ENCODE assay signal across 15 cellular contexts in the genomic region with DNA sequence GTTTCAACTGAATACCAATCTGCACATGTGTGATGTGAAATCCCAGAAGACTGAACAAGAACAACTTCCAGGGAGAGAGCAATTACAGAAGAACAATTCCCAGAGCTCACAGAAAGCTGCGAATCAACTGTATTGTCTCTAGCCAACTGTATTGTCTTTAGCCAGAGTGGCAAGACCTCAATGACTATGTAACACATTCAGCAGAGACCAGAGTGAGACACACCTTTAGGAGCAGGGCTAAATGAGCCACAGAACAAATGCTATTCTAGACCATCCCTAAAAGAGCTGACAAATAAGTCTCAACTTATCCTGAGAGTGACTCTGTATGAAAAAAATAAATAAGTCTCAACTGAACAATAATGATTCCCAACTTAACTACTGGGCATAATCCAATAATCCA.
"Had no signal": no experiment of that assay in that cellular context is flagged by ENCODE, and none has a peak within 500 bp of the region (broad histone marks: within the 10 kb centered on the region; RNA-seq: fewer than 3 reads in every experiment).

No MANE protein-coding gene starts in this region.

- ATAC-seq: activated CD4-positive, CD25-positive, alpha-beta regulatory T cell treated with anti-CD3 and anti-CD28 coated beads, Interleukin-2, amount 50 U/mL, for 24 hours; activated CD8-positive, alpha-beta memory T cell treated with anti-CD3 and anti-CD28 coated beads, Interleukin-2, amount 10 ng/mL, durations not matched to agents 7 days and 5 days; activated T-cell treated with anti-CD3 and anti-CD28 coated beads, Interleukin-2, amount 50 U/mL, for 4 hours; left ventricle myocardium superior; right cardiac atrium had no signal

- H3K27me3 ChIP-seq: ascending aorta, thyroid gland had no signal

- H3K9me3 Mint-ChIP-seq: T-helper 1 cell treated with Interleukin-12 subunit alpha and Interleukin-12 subunit beta and Interleukin-4 antibody, amounts not matched to agents 30 μg/mL and 1 μg/mL, for 36 hours had no signal

- H3K27ac Mint-ChIP-seq: activated CD8-positive, alpha-beta memory T cell treated with anti-CD3 and anti-CD28 coated beads, Interleukin-2, amount 10 ng/mL, durations not matched to agents 7 days and 5 days; activated naive CD8-positive, alpha-beta T cell treated with anti-CD3 and anti-CD28 coated beads, Interleukin-2, amount 10 ng/mL, durations not matched to agents 7 days and 5 days; T-helper 1 cell treated with Interleukin-12 subunit alpha and Interleukin-12 subunit beta and Interleukin-4 antibody, amounts not matched to agents 30 μg/mL and 1 μg/mL, for 36 hours had no signal

- H3K4me3 ChIP-seq: ascending aorta, thyroid gland had no signal

- H3K27me3 Mint-ChIP-seq: activated CD8-positive, alpha-beta memory T cell treated with anti-CD3 and anti-CD28 coated beads, Interleukin-2, amount 10 ng/mL, durations not matched to agents 7 days and 5 days; activated naive CD8-positive, alpha-beta T cell treated with anti-CD3 and anti-CD28 coated beads, Interleukin-2, amount 10 ng/mL, durations not matched to agents 7 days and 5 days had no signal

- H3K27ac ChIP-seq: ascending aorta, thyroid gland had no signal

- H3K36me3 ChIP-seq: ascending aorta, thyroid gland had no signal

- H3K4me3 Mint-ChIP-seq: activated CD8-positive, alpha-beta memory T cell treated with anti-CD3 and anti-CD28 coated beads, Interleukin-2, amount 10 ng/mL, durations not matched to agents 7 days and 5 days; activated naive CD8-positive, alpha-beta T cell treated with anti-CD3 and anti-CD28 coated beads, Interleukin-2, amount 10 ng/mL, durations not matched to agents 7 days and 5 days; activated T-cell treated with anti-CD3 and anti-CD28 coated beads, Interleukin-2, amount 50 U/mL, for 4 hours; T-helper 1 cell treated with Interleukin-12 subunit alpha and Interleukin-12 subunit beta and Interleukin-4 antibody, amounts not matched to agents 30 μg/mL and 1 μg/mL, for 36 hours had no signal

- FAIRE-seq: endothelial cell of umbilical vein, frontal cortex, kidney, small intestine, urothelium cell line had no signal

- H3K9me3 ChIP-seq: ascending aorta, thyroid gland had no signal

- DNase-seq: activated CD8-positive, alpha-beta memory T cell treated with anti-CD3 and anti-CD28 coated beads, Interleukin-2, amount 10 ng/mL, durations not matched to agents 7 days and 5 days; activated gamma-delta T cell treated with Interleukin-2 at 50 U/mL for 16 hours; activated naive CD8-positive, alpha-beta T cell treated with anti-CD3 and anti-CD28 coated beads, Interleukin-2, amount 10 ng/mL, durations not matched to agents 7 days and 5 days; activated T-cell treated with anti-CD3 and anti-CD28 coated beads, Interleukin-2, amount 50 U/mL, for 4 hours; kidney; left ventricle myocardium superior; right cardiac atrium; small intestine; thyroid gland had no signal
